19 cellular contexts compared by ENCODE assay signal in genomic region chr5:167096816-167097215, GRCh38.
"Had no signal": no experiment of that assay in that cellular context is flagged by ENCODE, and none has a peak within 500 bp of the region (broad histone marks: within the 10 kb centered on the region; RNA-seq: fewer than 3 reads in every experiment).

No MANE protein-coding gene starts in this region.

- H3K4me3 ChIP-seq: right atrium auricular region, tibial artery, uterus had no signal

- H3K36me3 ChIP-seq: right atrium auricular region, tibial artery, uterus had no signal

- DNase-seq: activated CD4-positive, alpha-beta memory T cell treated with anti-CD3 and anti-CD28 coated beads for 36 hours; activated CD4-positive, alpha-beta T cell treated with anti-CD3 and anti-CD28 coated beads for 36 hours; activated CD8-positive, alpha-beta memory T cell treated with anti-CD3 and anti-CD28 coated beads, Interleukin-2, amount 10 ng/mL, durations not matched to agents 7 days and 5 days; activated naive CD4-positive, alpha-beta T cell treated with Interleukin-2 at 50 U/mL for 16 hours; activated naive CD8-positive, alpha-beta T cell treated with anti-CD3 and anti-CD28 coated beads, Interleukin-2, amount 10 ng/mL, durations not matched to agents 7 days and 5 days; activated T-cell treated with anti-CD3 and anti-CD28 coated beads, Interleukin-2, amount 50 U/mL, for 1 hour; cerebellar nuclear complex; cortex of kidney; erythroblast; left colon; nephron progenitor cell; stimulated activated CD4-positive, alpha-beta T cell treated with anti-CD3 and anti-CD28 coated beads, Interleukin-2, amount 100 ng/mL, for 24 hours; stimulated activated naive CD8-positive, alpha-beta T cell treated with anti-CD3 and anti-CD28 coated beads, Interleukin-15, Interleukin-2, amounts not matched to agents 100 U/mL and 50 U/mL, for 24 hours; substantia nigra; tibial artery; uterus had no signal

- ATAC-seq: activated CD4-positive, alpha-beta T cell treated with anti-CD3 and anti-CD28 coated beads for 36 hours; activated CD8-positive, alpha-beta memory T cell treated with anti-CD3 and anti-CD28 coated beads, Interleukin-2, amount 10 ng/mL, durations not matched to agents 7 days and 5 days; activated T-helper 17 cell treated with anti-CD3 and anti-CD28 coated beads, Interleukin-2, amount 50 U/mL, for 72 hours; left colon; stimulated activated naive CD8-positive, alpha-beta T cell treated with anti-CD3 and anti-CD28 coated beads, Interleukin-15, Interleukin-2, amounts not matched to agents 100 U/mL and 50 U/mL, for 24 hours; WTC11 had no signal

- H3K4me3 Mint-ChIP-seq: activated CD4-positive, alpha-beta memory T cell treated with anti-CD3 and anti-CD28 coated beads for 36 hours; activated CD4-positive, alpha-beta T cell treated with anti-CD3 and anti-CD28 coated beads for 36 hours; activated CD8-positive, alpha-beta memory T cell treated with anti-CD3 and anti-CD28 coated beads, Interleukin-2, amount 10 ng/mL, durations not matched to agents 7 days and 5 days; activated naive CD8-positive, alpha-beta T cell treated with anti-CD3 and anti-CD28 coated beads, Interleukin-2, amount 10 ng/mL, durations not matched to agents 7 days and 5 days; activated T-helper 17 cell treated with anti-CD3 and anti-CD28 coated beads, Interleukin-2, amount 50 U/mL, for 72 hours; nephron progenitor cell; WTC11 had no signal

- H3K27ac ChIP-seq: right atrium auricular region, tibial artery, uterus had no signal

- H3K27me3 ChIP-seq: right atrium auricular region, tibial artery, uterus had no signal

- H3K27ac Mint-ChIP-seq: activated CD4-positive, alpha-beta memory T cell treated with anti-CD3 and anti-CD28 coated beads for 36 hours; activated CD4-positive, alpha-beta T cell treated with anti-CD3 and anti-CD28 coated beads for 36 hours; activated CD8-positive, alpha-beta memory T cell treated with anti-CD3 and anti-CD28 coated beads, Interleukin-2, amount 10 ng/mL, durations not matched to agents 7 days and 5 days; activated naive CD8-positive, alpha-beta T cell treated with anti-CD3 and anti-CD28 coated beads, Interleukin-2, amount 10 ng/mL, durations not matched to agents 7 days and 5 days; activated T-helper 17 cell treated with anti-CD3 and anti-CD28 coated beads, Interleukin-2, amount 50 U/mL, for 72 hours; nephron progenitor cell; WTC11 had no signal

- H3K4me1 ChIP-seq: right atrium auricular region, tibial artery, uterus had no signal

- H3K36me3 Mint-ChIP-seq: activated CD4-positive, alpha-beta memory T cell treated with anti-CD3 and anti-CD28 coated beads for 36 hours; activated CD8-positive, alpha-beta memory T cell treated with anti-CD3 and anti-CD28 coated beads, Interleukin-2, amount 10 ng/mL, durations not matched to agents 7 days and 5 days; activated naive CD8-positive, alpha-beta T cell treated with anti-CD3 and anti-CD28 coated beads, Interleukin-2, amount 10 ng/mL, durations not matched to agents 7 days and 5 days; WTC11 had no signal

- H3K4me1 Mint-ChIP-seq: activated CD4-positive, alpha-beta T cell treated with anti-CD3 and anti-CD28 coated beads for 36 hours; activated CD8-positive, alpha-beta memory T cell treated with anti-CD3 and anti-CD28 coated beads, Interleukin-2, amount 10 ng/mL, durations not matched to agents 7 days and 5 days; activated naive CD8-positive, alpha-beta T cell treated with anti-CD3 and anti-CD28 coated beads, Interleukin-2, amount 10 ng/mL, durations not matched to agents 7 days and 5 days; activated T-helper 17 cell treated with anti-CD3 and anti-CD28 coated beads, Interleukin-2, amount 50 U/mL, for 72 hours; nephron progenitor cell; WTC11 had no signal

- H3K9me3 ChIP-seq: right atrium auricular region, tibial artery, uterus had no signal

- H3K9me3 Mint-ChIP-seq: nephron progenitor cell had no signal

- H3K27me3 Mint-ChIP-seq: activated CD4-positive, alpha-beta memory T cell treated with anti-CD3 and anti-CD28 coated beads for 36 hours; activated CD4-positive, alpha-beta T cell treated with anti-CD3 and anti-CD28 coated beads for 36 hours; activated CD8-positive, alpha-beta memory T cell treated with anti-CD3 and anti-CD28 coated beads, Interleukin-2, amount 10 ng/mL, durations not matched to agents 7 days and 5 days; activated naive CD8-positive, alpha-beta T cell treated with anti-CD3 and anti-CD28 coated beads, Interleukin-2, amount 10 ng/mL, durations not matched to agents 7 days and 5 days; activated T-helper 17 cell treated with anti-CD3 and anti-CD28 coated beads, Interleukin-2, amount 50 U/mL, for 72 hours had no signal
